In the genomic region with DNA sequence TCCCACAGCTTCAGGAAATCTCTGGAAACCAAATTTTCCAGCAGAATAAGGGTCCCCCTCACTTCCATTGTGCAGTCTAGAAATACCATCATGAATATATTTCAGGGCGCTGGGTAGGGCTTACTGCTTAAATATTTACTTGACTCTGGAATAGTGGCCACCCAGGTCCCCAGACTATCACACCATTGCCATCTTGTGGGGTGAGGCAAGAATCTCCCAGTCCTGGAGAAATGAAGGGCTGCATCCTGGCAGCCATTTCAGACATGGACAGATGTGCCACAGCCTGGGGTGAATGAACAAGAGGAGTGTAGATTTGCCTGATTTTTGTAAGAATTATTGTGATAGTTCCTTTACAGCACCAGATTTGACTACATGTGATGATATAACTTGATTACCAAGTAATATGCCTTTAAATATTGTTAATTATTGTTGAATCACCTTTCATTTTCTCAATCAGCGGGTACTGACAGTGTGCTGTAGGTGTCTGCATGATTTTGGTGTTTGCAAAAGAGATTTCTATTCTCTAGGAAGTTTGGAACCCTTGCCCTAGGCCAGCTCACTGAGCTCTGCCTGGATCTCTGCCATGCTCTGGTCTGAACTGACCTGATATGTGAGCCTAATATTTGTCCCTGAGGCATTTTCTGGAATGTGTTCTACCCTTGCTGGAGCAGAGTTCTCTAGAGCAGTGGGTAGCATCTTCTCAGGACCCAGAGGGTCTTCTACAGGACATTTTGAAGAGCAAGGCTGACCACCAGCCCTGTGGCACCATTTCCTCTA, we compare ENCODE assay signal across 10 cellular contexts.
DNase-seq lines count a peak whose midpoint lies in the region; ATAC-seq and TF ChIP-seq lines count a peak whose summit lies in the region.
"Had no signal": no experiment of that assay in that cellular context is flagged by ENCODE, and none has a peak within 500 bp of the region (broad histone marks: within the 10 kb centered on the region; RNA-seq: fewer than 3 reads in every experiment).

No MANE protein-coding gene starts in this region.

- no peak for TF ChIP-seq CTCF in MCF 10A (IDR thresholded peaks at IDR 0.05; ENCODE audit: unreplicated experiment)
- TF ChIP-seq CTCF in mammary epithelial cell (conservative IDR thresholded peaks at IDR 0.05 in 1 of 2, IDR thresholded peaks at IDR 0.05 in 1 of 2; ENCODE audit: extremely low read depth in 1 of 2, insufficient read depth in 1 of 2, low read depth in 1 of 2, low read length in 2 of 2) = peak in 1 of 2 donors; percentile 55
- TF ChIP-seq CTCF in foreskin fibroblast (IDR thresholded peaks at IDR 0.05; ENCODE audit: low read depth, low read length) = peak; percentile 40
- TF ChIP-seq CTCF in upper lobe of right lung (IDR thresholded peaks at IDR 0.05) = peak; percentile 11

- H3K36me3 ChIP-seq in mammary epithelial cell (ENCODE audit: insufficient read depth, low read length) = no peaks in the 10 kb centered on the region
- no peaks in the 10 kb centered on the region for H3K36me3 ChIP-seq in upper lobe of right lung

- H3K9me3 ChIP-seq in mammary epithelial cell (replicated peaks; ENCODE audit: insufficient read depth, low read length) = no peaks in the 10 kb centered on the region
- H3K9me3 ChIP-seq in upper lobe of right lung = no peaks in the 10 kb centered on the region

- peak; percentile 25 for DNase-seq in MCF 10A (ENCODE audit: unreplicated experiment)
- DNase-seq in mammary epithelial cell = no peak
- DNase-seq in OCI-M1 (lab: John Stamatoyannopoulos, UW) = peak; percentile 44
- DNase-seq in foreskin fibroblast = peak; percentile 12 to 67
- DNase-seq in upper lobe of right lung = no peak
- DNase-seq in SKM-1 (lab: John Stamatoyannopoulos, UW; ENCODE audit: unreplicated experiment) = no peak
- DNase-seq in cortex of kidney (lab: John Stamatoyannopoulos, UW) = no peak
- DNase-seq: stimulated activated CD8-positive, alpha-beta memory T cell treated with anti-CD3 and anti-CD28 coated beads, Interleukin-4, amount 100 ng/mL, for 48 hours had no signal

- H3K4me1 ChIP-seq in mammary epithelial cell (ENCODE audit: insufficient read depth, low read length) (no peaks in the 10 kb centered on the region), upper lobe of right lung (no peaks in the 10 kb centered on the region)

- H3K4me2 ChIP-seq in mammary epithelial cell (ENCODE audit: insufficient read depth, low read depth, low read length) = no peak overlapping the region

- H3K79me2 ChIP-seq in mammary epithelial cell (ENCODE audit: insufficient read depth, low read length) = no peaks in the 10 kb centered on the region

- POLR2A ChIA-PET in MCF 10A (lab: Yijun Ruan, JAX) = no interaction called here

- H3K27me3 Mint-ChIP-seq in MCF 10A (ENCODE audit: insufficient read depth, unreplicated experiment) = no peaks in the 10 kb centered on the region

- H3K4me3 Mint-ChIP-seq in MCF 10A (ENCODE audit: unreplicated experiment) = no peak overlapping the region
- H3K4me3 Mint-ChIP-seq: brain had no signal

- H3K27ac ChIP-seq in mammary epithelial cell (ENCODE audit: insufficient read depth, low read depth, low read length) (no peak overlapping the region), upper lobe of right lung (no peak overlapping the region)

- H3K9ac ChIP-seq in mammary epithelial cell (ENCODE audit: insufficient read depth, low read length) = no peak overlapping the region

- dilution Hi-C loops in mammary epithelial cell (cut with HindIII; ENCODE audit: low sequenced_read_pairs) = no loop called here

- ATAC-seq in upper lobe of right lung = no peak
- no peak for ATAC-seq in GM21723 (IDR thresholded peaks at IDR 0.05; ENCODE audit: unreplicated experiment)

- in situ Hi-C loops in mammary epithelial cell (cut with MboI; ENCODE audit: low sequenced_read_pairs in 2 of 2) = no loop called here

- no peak overlapping the region for H3K4me3 ChIP-seq in mammary epithelial cell (replicated peaks in 1 of 3; ENCODE audit: insufficient read depth in 1 of 3, low read depth in 2 of 3, low read length in 3 of 3)
- H3K4me3 ChIP-seq in foreskin fibroblast (ENCODE audit: low read depth in 1 of 2, low read length in 2 of 2) = no peak overlapping the region
- no peak overlapping the region for H3K4me3 ChIP-seq in upper lobe of right lung

- H3K9me3 Mint-ChIP-seq in MCF 10A (ENCODE audit: unreplicated experiment) = no peaks in the 10 kb centered on the region
- H3K9me3 Mint-ChIP-seq: brain had no signal

- intact Hi-C loops in MCF 10A (cut with micrococcal nuclease) = loop anchor here (1.0 to 10.0 kb wide), 3 partner anchors 156 to 518 kb away; no protein-coding TSS in a partner anchor
- intact Hi-C loops in mammary epithelial cell (cut with micrococcal nuclease) = loop anchor here (1.0 to 5.0 kb wide), 3 partner anchors 158 to 518 kb away; no protein-coding TSS in a partner anchor
- intact Hi-C loops in upper lobe of right lung (cut with DNase I) = no loop called here

- no peaks in the 10 kb centered on the region for H3K36me3 Mint-ChIP-seq in MCF 10A (ENCODE audit: insufficient read depth, unreplicated experiment)
- H3K36me3 Mint-ChIP-seq: brain had no signal

- 59% methylated on average over 2 of the region's 2 CpGs for WGBS in mammary epithelial cell (ENCODE audit: low coverage, missing lambda C conversion rate)

- H4K20me1 ChIP-seq in mammary epithelial cell (ENCODE audit: insufficient read depth, low read length) = no peaks in the 10 kb centered on the region

- no TSS peak for BruUV-seq in MCF 10A (replicated peaks; lab: Mats Ljungman, UMichigan)
- no TSS peak for BruUV-seq in mammary epithelial cell (replicated peaks; lab: Mats Ljungman, UMichigan)

- H3K4me1 Mint-ChIP-seq in MCF 10A (ENCODE audit: insufficient read depth, unreplicated experiment) = no peaks in the 10 kb centered on the region

- CTCF ChIA-PET in MCF 10A (lab: Yijun Ruan, JAX) (interaction anchor here (0.6 to 1.4 kb wide), 7 partner anchors 18 to 456 kb away, joined by 3 to 6 read pairs (median 4); no protein-coding TSS in a partner anchor), mammary epithelial cell (lab: Charles Lee; ENCODE audit: low non-redundant PET) (no interaction called here)

- H3K27me3 ChIP-seq in mammary epithelial cell (ENCODE audit: insufficient read depth, low read length) = peaks cover 9% of the 10 kb centered on the region
- H3K27me3 ChIP-seq in upper lobe of right lung = no peaks in the 10 kb centered on the region

- no peak overlapping the region for H3K27ac Mint-ChIP-seq in MCF 10A (ENCODE audit: low read depth, unreplicated experiment)

- no peak overlapping the region for H2AFZ ChIP-seq in mammary epithelial cell (ENCODE audit: low read depth, low read length)

Comparison
In these comparisons a context has a peak if more than half of its experiments do, and no peak if none do; other contexts are left out.
1. DNase-seq: peak in MCF 10A (single experiment), OCI-M1 (single experiment) and foreskin fibroblast (2 of 2); none in mammary epithelial cell (single experiment), upper lobe of right lung (single experiment), SKM-1 (single experiment) and cortex of kidney (single experiment).